In genomic region chr1:145978860-145979745, GRCh38 we compare ENCODE assay signal across 1 cellular context.
TF ChIP-seq lines count a peak whose summit lies in the region.

No MANE protein-coding gene starts in this region.

TF ChIP-seq in HEK293, 187 proteins besides CTCF, POLR2A, EP300 and RAD21 (continued from another document and continues in another):
- TF ChIP-seq, protein P1, sequence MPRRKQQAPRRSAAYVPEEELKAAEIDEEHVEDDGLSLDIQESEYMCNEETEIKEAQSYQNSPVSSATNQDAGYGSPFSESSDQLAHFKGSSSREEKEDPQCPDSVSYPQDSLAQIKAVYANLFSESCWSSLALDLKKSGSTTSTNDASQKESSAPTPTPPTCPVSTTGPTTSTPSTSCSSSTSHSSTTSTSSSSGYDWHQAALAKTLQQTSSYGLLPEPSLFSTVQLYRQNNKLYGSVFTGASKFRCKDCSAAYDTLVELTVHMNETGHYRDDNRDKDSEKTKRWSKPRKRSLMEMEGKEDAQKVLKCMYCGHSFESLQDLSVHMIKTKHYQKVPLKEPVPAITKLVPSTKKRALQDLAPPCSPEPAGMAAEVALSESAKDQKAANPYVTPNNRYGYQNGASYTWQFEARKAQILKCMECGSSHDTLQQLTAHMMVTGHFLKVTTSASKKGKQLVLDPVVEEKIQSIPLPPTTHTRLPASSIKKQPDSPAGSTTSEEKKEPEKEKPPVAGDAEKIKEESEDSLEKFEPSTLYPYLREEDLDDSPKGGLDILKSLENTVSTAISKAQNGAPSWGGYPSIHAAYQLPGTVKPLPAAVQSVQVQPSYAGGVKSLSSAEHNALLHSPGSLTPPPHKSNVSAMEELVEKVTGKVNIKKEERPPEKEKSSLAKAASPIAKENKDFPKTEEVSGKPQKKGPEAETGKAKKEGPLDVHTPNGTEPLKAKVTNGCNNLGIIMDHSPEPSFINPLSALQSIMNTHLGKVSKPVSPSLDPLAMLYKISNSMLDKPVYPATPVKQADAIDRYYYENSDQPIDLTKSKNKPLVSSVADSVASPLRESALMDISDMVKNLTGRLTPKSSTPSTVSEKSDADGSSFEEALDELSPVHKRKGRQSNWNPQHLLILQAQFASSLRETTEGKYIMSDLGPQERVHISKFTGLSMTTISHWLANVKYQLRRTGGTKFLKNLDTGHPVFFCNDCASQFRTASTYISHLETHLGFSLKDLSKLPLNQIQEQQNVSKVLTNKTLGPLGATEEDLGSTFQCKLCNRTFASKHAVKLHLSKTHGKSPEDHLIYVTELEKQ (tag by site-specific recombination; IDR thresholded peaks at IDR 0.05; ENCODE audit: borderline replicate concordance) = peak; percentile 34; the same call in 1 of the 2 replicates
- TF ChIP-seq, protein P2, sequence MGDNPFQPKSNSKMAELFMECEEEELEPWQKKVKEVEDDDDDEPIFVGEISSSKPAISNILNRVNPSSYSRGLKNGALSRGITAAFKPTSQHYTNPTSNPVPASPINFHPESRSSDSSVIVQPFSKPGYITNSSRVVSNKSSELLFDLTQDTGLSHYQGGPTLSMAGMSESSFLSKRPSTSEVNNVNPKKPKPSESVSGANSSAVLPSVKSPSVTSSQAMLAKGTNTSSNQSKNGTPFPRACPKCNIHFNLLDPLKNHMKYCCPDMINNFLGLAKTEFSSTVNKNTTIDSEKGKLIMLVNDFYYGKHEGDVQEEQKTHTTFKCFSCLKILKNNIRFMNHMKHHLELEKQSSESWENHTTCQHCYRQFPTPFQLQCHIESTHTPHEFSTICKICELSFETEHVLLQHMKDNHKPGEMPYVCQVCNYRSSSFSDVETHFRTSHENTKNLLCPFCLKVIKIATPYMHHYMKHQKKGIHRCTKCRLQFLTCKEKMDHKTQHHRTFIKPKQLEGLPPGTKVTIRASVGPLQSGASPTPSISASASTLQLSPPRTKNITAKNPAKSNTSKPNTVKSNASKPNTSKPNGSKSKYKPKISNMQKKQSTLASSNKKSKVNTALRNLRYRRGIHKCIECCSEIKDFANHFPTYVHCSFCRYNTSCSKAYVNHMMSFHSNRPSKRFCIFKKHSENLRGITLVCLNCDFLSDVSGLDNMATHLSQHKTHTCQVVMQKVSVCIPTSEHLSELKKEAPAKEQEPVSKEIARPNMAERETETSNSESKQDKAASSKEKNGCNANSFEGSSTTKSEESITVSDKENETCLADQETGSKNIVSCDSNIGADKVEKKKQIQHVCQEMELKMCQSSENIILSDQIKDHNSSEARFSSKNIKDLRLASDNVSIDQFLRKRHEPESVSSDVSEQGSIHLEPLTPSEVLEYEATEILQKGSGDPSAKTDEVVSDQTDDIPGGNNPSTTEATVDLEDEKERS (tag by site-specific recombination; IDR thresholded peaks at IDR 0.05) = no peak
- TF ChIP-seq PRDM1 (tag by site-specific recombination; IDR thresholded peaks at IDR 0.05) = peak; percentile 95
- peak; percentile 64 for TF ChIP-seq KLF10 (tag by site-specific recombination; IDR thresholded peaks at IDR 0.05)
- TF ChIP-seq ZNF660 (tag by site-specific recombination; IDR thresholded peaks at IDR 0.05) = peak; percentile 60
- no peak for TF ChIP-seq ZNF776 (tag by site-specific recombination; IDR thresholded peaks at IDR 0.05; ENCODE audit: borderline replicate concordance)
- no peak for TF ChIP-seq ZNF292 (tag by site-specific recombination; IDR thresholded peaks at IDR 0.05; ENCODE audit: borderline replicate concordance, low read depth)
- TF ChIP-seq ZNF366 (tag by site-specific recombination; conservative IDR thresholded peaks at IDR 0.05) = peak; percentile 97
- TF ChIP-seq ZNF19 (tag by site-specific recombination; IDR thresholded peaks at IDR 0.05; ENCODE audit: low read depth) = no peak
- TF ChIP-seq ZBTB17 (tag by site-specific recombination; IDR thresholded peaks at IDR 0.05) = peak; percentile 90
- no peak for TF ChIP-seq ZNF843 (tag by site-specific recombination; IDR thresholded peaks at IDR 0.05)
- TF ChIP-seq ZNF747 (tag by site-specific recombination; IDR thresholded peaks at IDR 0.05) = no peak
- no peak for TF ChIP-seq ZNF473 (tag by site-specific recombination; IDR thresholded peaks at IDR 0.05)
- peak; percentile 81 for TF ChIP-seq ZNF629 (tag by site-specific recombination; IDR thresholded peaks at IDR 0.05)
- no peak for TF ChIP-seq ZNF37A (tag by site-specific recombination; IDR thresholded peaks at IDR 0.05)
- no peak for TF ChIP-seq ZNF513 (tag by site-specific recombination; IDR thresholded peaks at IDR 0.05)
- TF ChIP-seq PATZ1 (tag by site-specific recombination; IDR thresholded peaks at IDR 0.05) = peak; percentile 98
- no peak for TF ChIP-seq ZNF555 (tag by site-specific recombination; conservative IDR thresholded peaks at IDR 0.05)
- TF ChIP-seq ZNF324 (tag by site-specific recombination; IDR thresholded peaks at IDR 0.05) = 0 out of 2 replicates have a peak, but pooled peaks have one; percentile 12
- no peak for TF ChIP-seq ZBTB21 (tag by site-specific recombination; IDR thresholded peaks at IDR 0.05)
- TF ChIP-seq GLIS1 (tag by site-specific recombination; IDR thresholded peaks at IDR 0.05) = peak; percentile 16; the same call in 1 of the 2 replicates
- no peak for TF ChIP-seq ZNF23 (tag by site-specific recombination; IDR thresholded peaks at IDR 0.05; ENCODE audit: borderline replicate concordance)
- TF ChIP-seq ZNF133 (tag by site-specific recombination; IDR thresholded peaks at IDR 0.05) = no peak
- TF ChIP-seq REPIN1 (tag by site-specific recombination; IDR thresholded peaks at IDR 0.05; ENCODE audit: low read depth) = no peak
- TF ChIP-seq ZIC2 (tag by site-specific recombination; IDR thresholded peaks at IDR 0.05) = peak; percentile 75; the same call in 1 of the 2 replicates
- peak; percentile 76; the same call in 1 of the 2 replicates for TF ChIP-seq KLF8 (tag by site-specific recombination; IDR thresholded peaks at IDR 0.05)
- no peak for TF ChIP-seq ZSCAN4 (tag by site-specific recombination; IDR thresholded peaks at IDR 0.05)
- TF ChIP-seq TRIM28 (IDR thresholded peaks at IDR 0.05; ENCODE audit: borderline replicate concordance, low read length) = peak; percentile 85; the same call in 1 of the 2 replicates
- TF ChIP-seq ZNF677 (tag by site-specific recombination; IDR thresholded peaks at IDR 0.05) = no peak
- no peak for TF ChIP-seq ZNF391 (tag by site-specific recombination; IDR thresholded peaks at IDR 0.05; ENCODE audit: borderline replicate concordance, low read depth)
- no peak for TF ChIP-seq ZNF571 (tag by site-specific recombination; IDR thresholded peaks at IDR 0.05)
- TF ChIP-seq SP3 (tag by site-specific recombination; IDR thresholded peaks at IDR 0.05) = peak; percentile 83
- TF ChIP-seq ZNF157 (tag by site-specific recombination; IDR thresholded peaks at IDR 0.05) = no peak
- no peak for TF ChIP-seq HOXD13 (CRISPR knock-in tag; IDR thresholded peaks at IDR 0.05; ENCODE audit: borderline replicate concordance)
- TF ChIP-seq, protein P3, sequence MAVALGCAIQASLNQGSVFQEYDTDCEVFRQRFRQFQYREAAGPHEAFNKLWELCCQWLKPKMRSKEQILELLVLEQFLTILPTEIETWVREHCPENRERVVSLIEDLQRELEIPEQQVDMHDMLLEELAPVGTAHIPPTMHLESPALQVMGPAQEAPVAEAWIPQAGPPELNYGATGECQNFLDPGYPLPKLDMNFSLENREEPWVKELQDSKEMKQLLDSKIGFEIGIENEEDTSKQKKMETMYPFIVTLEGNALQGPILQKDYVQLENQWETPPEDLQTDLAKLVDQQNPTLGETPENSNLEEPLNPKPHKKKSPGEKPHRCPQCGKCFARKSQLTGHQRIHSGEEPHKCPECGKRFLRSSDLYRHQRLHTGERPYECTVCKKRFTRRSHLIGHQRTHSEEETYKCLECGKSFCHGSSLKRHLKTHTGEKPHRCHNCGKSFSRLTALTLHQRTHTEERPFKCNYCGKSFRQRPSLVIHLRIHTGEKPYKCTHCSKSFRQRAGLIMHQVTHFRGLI (tag by site-specific recombination; IDR thresholded peaks at IDR 0.05) = 0 out of 2 replicates have a peak, but pooled peaks have one; percentile 47
- TF ChIP-seq ZNF416 (tag by site-specific recombination; IDR thresholded peaks at IDR 0.05) = no peak
- no peak for TF ChIP-seq HOXA7 (CRISPR knock-in tag; IDR thresholded peaks at IDR 0.05; ENCODE audit: borderline replicate concordance)
- no peak for TF ChIP-seq ZNF580 (tag by site-specific recombination; IDR thresholded peaks at IDR 0.05)
- no peak for TF ChIP-seq YY1 (tag by site-specific recombination; IDR thresholded peaks at IDR 0.05)
- no peak for TF ChIP-seq ZNF585B (tag by site-specific recombination; IDR thresholded peaks at IDR 0.05)
- TF ChIP-seq SP7 (tag by site-specific recombination; IDR thresholded peaks at IDR 0.05) = peak; percentile 87
- TF ChIP-seq EGR2 (tag by site-specific recombination; IDR thresholded peaks at IDR 0.05; ENCODE audit: low read depth) = peak; percentile 91
- TF ChIP-seq SP2 (tag by site-specific recombination; IDR thresholded peaks at IDR 0.05) = peak; percentile 94
- no peak for TF ChIP-seq ZNF610 (tag by site-specific recombination; IDR thresholded peaks at IDR 0.05; ENCODE audit: borderline replicate concordance)
- no peak for TF ChIP-seq ZNF302 (tag by site-specific recombination; IDR thresholded peaks at IDR 0.05; ENCODE audit: low read depth)
- TF ChIP-seq ZNF514 (tag by site-specific recombination; IDR thresholded peaks at IDR 0.05) = no peak
- TF ChIP-seq ZNF426 (tag by site-specific recombination; IDR thresholded peaks at IDR 0.05) = no peak
- no peak for TF ChIP-seq ZNF223 (tag by site-specific recombination; IDR thresholded peaks at IDR 0.05)
- no peak; the same call in 1 of the 2 replicates for TF ChIP-seq ZNF266 (tag by site-specific recombination; IDR thresholded peaks at IDR 0.05; ENCODE audit: low read depth)
- TF ChIP-seq ZSCAN30 (tag by site-specific recombination; IDR thresholded peaks at IDR 0.05) = no peak
- TF ChIP-seq ZBTB1 (tag by site-specific recombination; IDR thresholded peaks at IDR 0.05) = no peak
- peak; percentile 9; the same call in 1 of the 2 replicates for TF ChIP-seq ZNF10 (tag by site-specific recombination; IDR thresholded peaks at IDR 0.05)
- TF ChIP-seq, protein P4, sequence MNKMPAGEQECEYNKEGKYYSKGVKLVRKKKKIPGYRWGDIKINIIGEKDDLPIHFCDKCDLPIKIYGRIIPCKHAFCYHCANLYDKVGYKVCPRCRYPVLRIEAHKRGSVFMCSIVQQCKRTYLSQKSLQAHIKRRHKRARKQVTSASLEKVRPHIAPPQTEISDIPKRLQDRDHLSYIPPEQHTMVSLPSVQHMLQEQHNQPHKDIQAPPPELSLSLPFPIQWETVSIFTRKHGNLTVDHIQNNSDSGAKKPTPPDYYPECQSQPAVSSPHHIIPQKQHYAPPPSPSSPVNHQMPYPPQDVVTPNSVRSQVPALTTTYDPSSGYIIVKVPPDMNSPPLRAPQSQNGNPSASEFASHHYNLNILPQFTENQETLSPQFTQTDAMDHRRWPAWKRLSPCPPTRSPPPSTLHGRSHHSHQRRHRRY (tag by site-specific recombination; IDR thresholded peaks at IDR 0.05) = no peak
- TF ChIP-seq ZNF26 (tag by site-specific recombination; IDR thresholded peaks at IDR 0.05) = no peak; the same call in 1 of the 2 replicates
- TF ChIP-seq ZNF785 (tag by site-specific recombination; IDR thresholded peaks at IDR 0.05) = no peak
- TF ChIP-seq ZSCAN23 (tag by site-specific recombination; IDR thresholded peaks at IDR 0.05) = no peak
- TF ChIP-seq ZNF211 (tag by site-specific recombination; IDR thresholded peaks at IDR 0.05; ENCODE audit: low read depth) = no peak
